8 cellular contexts compared by ENCODE assay signal in genomic region chrX:101485212-101486064, GRCh38. TPM values are rescaled to one million over a fixed set of nuclear protein-coding genes. Genes with fewer than 3 reads are reported as not detected.
DNase-seq lines count a peak whose midpoint lies in the region; ATAC-seq and TF ChIP-seq lines count a peak whose summit lies in the region.

Gene ARMCX4, plus strand, starts transcription at chrX:101485456. Its CDS starts 3,134 bp downstream, at chrX:101488590.

- peaks cover 14% of the 10 kb centered on the region for H3K27me3 Mint-ChIP-seq in Calu3 (ENCODE audit: unreplicated experiment)

- peak within 1 kb of the TSS; percentile 77 for H3K4me3 Mint-ChIP-seq in Calu3 (ENCODE audit: low read depth, unreplicated experiment)

- TF ChIP-seq CTCF in Calu3 (IDR thresholded peaks at IDR 0.05; ENCODE audit: unreplicated experiment) (no peak), coronary artery (IDR thresholded peaks at IDR 0.05) (no peak)

- peak; percentile 39 for DNase-seq in Calu3
- DNase-seq in NCI-H1092 (lab: John Stamatoyannopoulos, UW), result peak; percentile 77
- DNase-seq in coronary artery (ENCODE audit: low spot score), result no peak
- no peak for DNase-seq in left lobe of liver (ENCODE audit: low spot score)
- peak; percentile 21 to 30 for DNase-seq in stimulated activated CD4-positive, alpha-beta T cell treated with anti-CD3 and anti-CD28 coated beads, Interleukin-1b, Interleukin-23, amount 100 ng/mL, for 4 hours (ENCODE audit: low read depth in 2 of 2)
- no peak for DNase-seq in GF-D8 (lab: John Stamatoyannopoulos, UW)

- peak; percentile 81 to 83 for ATAC-seq in activated CD4-positive, CD25-positive, alpha-beta regulatory T cell treated with anti-CD3 and anti-CD28 coated beads, Interleukin-2, amount 50 U/mL, for 24 hours
- ATAC-seq in left lobe of liver (peak; percentile 67), GM18502 (IDR thresholded peaks at IDR 0.05; ENCODE audit: poor library complexity, unreplicated experiment) (no peak)

- H3K27ac Mint-ChIP-seq in Calu3 (ENCODE audit: unreplicated experiment), result peak within 1 kb of the TSS; percentile 28

- intact Hi-C loops in Calu3 (cut with micrococcal nuclease; ENCODE audit: unreplicated experiment), result no loop called here

- H3K9me3 Mint-ChIP-seq in Calu3 (ENCODE audit: low read depth, unreplicated experiment), result peaks cover 2% of the 10 kb centered on the region

- peaks cover 12% of the 10 kb centered on the region for H3K4me1 Mint-ChIP-seq in Calu3 (ENCODE audit: low read depth, unreplicated experiment)

- peak within 1 kb of the TSS; percentile 79 for H3K4me3 ChIP-seq in coronary artery

- CTCF ChIA-PET in Calu3 (lab: Charles Lee), result no interaction called here

- H3K36me3 Mint-ChIP-seq in Calu3 (ENCODE audit: insufficient read depth, unreplicated experiment), result peaks cover 9% of the 10 kb centered on the region

- no TSS peak for BruUV-seq in Calu3 (replicated peaks; lab: Mats Ljungman, UMichigan)

- peak within 1 kb of the TSS in 1 of 2 donors; percentile 40 for H3K27ac ChIP-seq in coronary artery

RNA-seq across cellular contexts. Expression of gene ARMCX4, which starts in this region (rescaled TPM):
- total RNA-seq in Calu3 (2022) (1.5 and 1.8 TPM in 2 replicates), left lobe of liver (4.3 TPM)

Comparison
In these comparisons a context has a peak if more than half of its experiments do, and no peak if none do; other contexts are left out.
1. DNase-seq: peak in Calu3 (single experiment), NCI-H1092 (single experiment) and stimulated activated CD4-positive, alpha-beta T cell treated with anti-CD3 and anti-CD28 coated beads, Interleukin-1b, Interleukin-23, amount 100 ng/mL, for 4 hours (2 of 2); none in coronary artery (single experiment), left lobe of liver (single experiment) and GF-D8 (single experiment).